In the genomic region with DNA sequence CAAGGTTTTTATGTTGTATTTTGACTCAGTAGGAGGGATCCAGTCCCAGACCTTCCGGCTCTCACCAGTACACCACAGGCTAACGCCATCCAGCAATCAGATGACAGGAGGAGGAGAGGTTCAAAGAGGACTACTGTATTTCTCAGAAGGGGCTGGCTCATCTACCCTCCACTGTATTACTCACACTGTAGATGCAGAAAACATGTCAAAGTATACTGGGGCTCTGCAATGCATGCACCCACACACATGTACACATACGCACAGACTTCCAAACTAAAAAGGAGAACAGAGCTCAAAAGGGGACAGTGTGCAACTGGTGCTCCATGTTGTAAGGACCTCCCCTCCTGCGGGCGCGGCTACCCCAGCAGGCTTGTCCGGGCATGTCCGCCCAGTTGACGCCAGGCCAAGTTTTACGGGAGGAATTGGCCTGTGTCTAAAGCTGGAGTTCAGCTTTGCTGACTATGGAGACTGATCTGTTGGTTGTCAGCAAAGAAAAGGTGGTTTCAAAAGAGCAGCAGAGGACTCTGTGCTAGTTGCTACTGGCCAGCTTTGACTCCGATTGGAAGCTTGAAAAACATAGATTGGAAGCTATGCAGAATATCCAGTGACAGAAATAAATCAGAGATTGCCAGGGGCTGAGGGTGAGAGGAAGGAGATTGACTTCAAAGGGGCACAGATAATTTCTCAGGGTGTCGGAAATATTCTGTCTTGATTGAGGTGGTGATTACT, we compare ENCODE assay signal across 8 cellular contexts.
A peak's percentile ranks its signal among the peaks of the same experiment; 100 is the strongest.
DNase-seq lines count a peak whose midpoint lies in the region; ATAC-seq and TF ChIP-seq lines count a peak whose summit lies in the region.

No MANE protein-coding gene starts in this region.

- no peak for ATAC-seq in HG03469 (IDR thresholded peaks at IDR 0.05; ENCODE audit: unreplicated experiment)

- H3K4me1 ChIP-seq in duodenal mucosa (ENCODE audit: control insufficient read depth in 1 of 2, insufficient read depth in 2 of 2, low read length in 2 of 2) (peaks cover 6 to 26% of the 10 kb centered on the region in 2 donors), thyroid gland (peaks cover 26 to 36% of the 10 kb centered on the region in 2 donors)

- no peaks in the 10 kb centered on the region for H3K9me3 Mint-ChIP-seq in HFFc6

- H3K4me1 Mint-ChIP-seq in HFFc6 (ENCODE audit: low read depth) = peaks cover 28% of the 10 kb centered on the region

- intact Hi-C loops in thyroid gland (cut with DNase I) = loop anchor here (10.0 kb wide), 3 partner anchors 125 to 545 kb away; no protein-coding TSS in a partner anchor

- H3K27me3 ChIP-seq in duodenal mucosa (ENCODE audit: control insufficient read depth in 1 of 2, insufficient read depth in 2 of 2, low read length in 2 of 2) = no peaks in the 10 kb centered on the region
- H3K27me3 ChIP-seq in thyroid gland = no peaks in the 10 kb centered on the region
- H3K27me3 ChIP-seq in H7 (ENCODE audit: control insufficient read depth, insufficient read depth, low read length) = no peaks in the 10 kb centered on the region

- TF ChIP-seq CTCF in HFFc6 (IDR thresholded peaks at IDR 0.05) = no peak
- no peak for TF ChIP-seq CTCF in thyroid gland (IDR thresholded peaks at IDR 0.05)

- peak overlapping the region; percentile 78; the same call in 1 of the 2 replicates for H3K27ac Mint-ChIP-seq in HFFc6

- no peaks in the 10 kb centered on the region for H3K36me3 ChIP-seq in duodenal mucosa (ENCODE audit: control insufficient read depth in 1 of 2, insufficient read depth in 2 of 2, low read length in 2 of 2)
- H3K36me3 ChIP-seq in thyroid gland = no peaks in the 10 kb centered on the region
- no peaks in the 10 kb centered on the region for H3K36me3 ChIP-seq in H7 (replicated peaks; ENCODE audit: control insufficient read depth, insufficient read depth, low read length)

- WGBS in thyroid gland, 2 donors = 17 to 23% methylated on average over 12 of the region's 12 CpGs

- peak in 1 of 2 donors; percentile 55 for TF ChIP-seq POLR2A in thyroid gland (IDR thresholded peaks at IDR 0.05)

- H3K4me3 Mint-ChIP-seq in HFFc6 = peak overlapping the region; percentile 53; the same call in 1 of the 2 replicates

- peaks cover 10% of the 10 kb centered on the region for H3K27me3 Mint-ChIP-seq in HFFc6 (ENCODE audit: insufficient read depth)

- peaks cover 0 to 3% of the 10 kb centered on the region in 2 donors for H3K9me3 ChIP-seq in duodenal mucosa (ENCODE audit: control insufficient read depth in 1 of 2, low read length in 2 of 2)
- no peaks in the 10 kb centered on the region for H3K9me3 ChIP-seq in thyroid gland

- H3K36me3 Mint-ChIP-seq in HFFc6 (ENCODE audit: low read depth) = no peaks in the 10 kb centered on the region

- peak overlapping the region; percentile 7 to 8 for H3K9ac ChIP-seq in duodenal mucosa (ENCODE audit: low read depth in 1 of 2, low read length in 2 of 2)

- H3K27ac ChIP-seq in duodenal mucosa (ENCODE audit: low read depth, low read length) = peak overlapping the region; percentile 54
- peak overlapping the region; percentile 56 to 83 (median 71) for H3K27ac ChIP-seq in thyroid gland

- DNase-seq in AG20443 (ENCODE audit: low spot score) (peak; percentile 74), HFFc6 (no peak), SHP77 (lab: John Stamatoyannopoulos, UW) (peak; percentile 89 to 90), medulla oblongata (ENCODE audit: extremely low spot score) (peak; percentile 71), thyroid gland (peak; percentile 95 to 98), H7 (no peak)

- peak overlapping the region in 1 of 2 donors; percentile 16 for H3K4me3 ChIP-seq in duodenal mucosa (ENCODE audit: low read depth in 1 of 2, low read length in 2 of 2)
- no peak overlapping the region for H3K4me3 ChIP-seq in thyroid gland (replicated peaks in 1 of 3)
- H3K4me3 ChIP-seq in H7 (ENCODE audit: insufficient read depth, low read depth, low read length) = no peak overlapping the region

Comparison
In these comparisons a context has a peak if more than half of its experiments do, and no peak if none do; other contexts are left out.
1. DNase-seq: peak in AG20443 (single experiment), SHP77 (2 of 2), medulla oblongata (single experiment) and thyroid gland (2 of 2); none in HFFc6 (single experiment) and H7 (single experiment).